ENCODE assay signal across 14 cellular contexts in genomic region chr15:68644088-68644904, GRCh38.
A peak's percentile ranks its signal among the peaks of the same experiment; 100 is the strongest.
DNase-seq lines count a peak whose midpoint lies in the region; ATAC-seq lines count a peak whose summit lies in the region.
"Had no signal": no experiment of that assay in that cellular context is flagged by ENCODE, and none has a peak within 500 bp of the region (broad histone marks: within the 10 kb centered on the region; RNA-seq: fewer than 3 reads in every experiment).

No MANE protein-coding gene starts in this region.

- H3K27me3 Mint-ChIP-seq in activated T-cell treated with anti-CD3 and anti-CD28 coated beads, Interleukin-2, amount 50 U/mL, for 4 hours (ENCODE audit: low read depth): peaks cover 7% of the 10 kb centered on the region

- H3K4me3 Mint-ChIP-seq in activated T-cell treated with anti-CD3 and anti-CD28 coated beads, Interleukin-2, amount 50 U/mL, for 4 hours: no peak overlapping the region
- H3K4me3 Mint-ChIP-seq: activated CD8-positive, alpha-beta T cell treated with anti-CD3 and anti-CD28 coated beads, Interleukin-2, amount 10 ng/mL, durations not matched to agents 7 days and 5 days had no signal

- H3K9me3 Mint-ChIP-seq in activated T-cell treated with anti-CD3 and anti-CD28 coated beads, Interleukin-2, amount 50 U/mL, for 4 hours: no peaks in the 10 kb centered on the region

- H3K9ac ChIP-seq in adipocyte (ENCODE audit: low read length): peak overlapping the region; percentile 16
- H3K9ac ChIP-seq: BLaER1 treated with 17β-estradiol and CSF1 and Interleukin-3, amounts not matched to agents 10 nM and 100 nM had no signal

- no peak for ATAC-seq in left ventricle myocardium superior
- no peak for ATAC-seq in GM21515 (IDR thresholded peaks at IDR 0.05; ENCODE audit: unreplicated experiment)
- no peak for ATAC-seq in activated T-cell treated with anti-CD3 and anti-CD28 coated beads, Interleukin-2, amount 50 U/mL, for 4 hours
- ATAC-seq: activated CD8-positive, alpha-beta T cell treated with anti-CD3 and anti-CD28 coated beads, Interleukin-2, amount 10 ng/mL, durations not matched to agents 7 days and 5 days had no signal

- H3K4me1 ChIP-seq in adipocyte (ENCODE audit: control insufficient read depth, insufficient read depth, low read length): peaks cover 40% of the 10 kb centered on the region
- H3K4me1 ChIP-seq: SJSA1 had no signal

- no peak overlapping the region for H3K4me3 ChIP-seq in adipocyte (ENCODE audit: low read length)
- H3K4me3 ChIP-seq: BLaER1 treated with 17β-estradiol and CSF1 and Interleukin-3, amounts not matched to agents 10 nM and 100 nM; SJSA1 had no signal

- no peaks in the 10 kb centered on the region for H3K36me3 ChIP-seq in adipocyte (ENCODE audit: control insufficient read depth, insufficient read depth, low read length, severe bottlenecking)
- H3K36me3 ChIP-seq: SJSA1 had no signal

- DNase-seq in cardiac septum (ENCODE audit: low spot score) (peak; percentile 15), left ventricle myocardium superior (no peak), adipocyte (ENCODE audit: low read depth) (peak; percentile 75), fibroblast of the conjunctiva (ENCODE audit: low read depth) (peak; percentile 78), COR-L47 (lab: John Stamatoyannopoulos, UW) (no peak)
- DNase-seq in activated T-cell treated with anti-CD3 and anti-CD28 coated beads, Interleukin-2, amount 50 U/mL, for 4 hours: no peak
- DNase-seq: activated CD8-positive, alpha-beta T cell treated with anti-CD3 and anti-CD28 coated beads, Interleukin-2, amount 10 ng/mL, durations not matched to agents 7 days and 5 days; central memory CD4-positive, alpha-beta T cell; NCI-H2029 treated with DMSO at 0.1 percent for 48 hours had no signal

- intact Hi-C loops in cardiac septum (cut with DNase I): no loop called here
- intact Hi-C loops in left ventricle myocardium superior (cut with micrococcal nuclease): no loop called here

- H3K36me3 Mint-ChIP-seq in activated T-cell treated with anti-CD3 and anti-CD28 coated beads, Interleukin-2, amount 50 U/mL, for 4 hours (ENCODE audit: insufficient read depth): no peaks in the 10 kb centered on the region

- no peaks in the 10 kb centered on the region for H3K9me3 ChIP-seq in adipocyte (ENCODE audit: control insufficient read depth, low read length)
- H3K9me3 ChIP-seq: BLaER1 treated with 17β-estradiol and CSF1 and Interleukin-3, amounts not matched to agents 10 nM and 100 nM; SJSA1 had no signal

- H3K4me1 Mint-ChIP-seq in activated T-cell treated with anti-CD3 and anti-CD28 coated beads, Interleukin-2, amount 50 U/mL, for 4 hours (ENCODE audit: low read depth): no peaks in the 10 kb centered on the region

- H3K27me3 ChIP-seq in adipocyte (replicated peaks; ENCODE audit: control insufficient read depth, insufficient read depth, low read length): no peaks in the 10 kb centered on the region
- H3K27me3 ChIP-seq: BLaER1 treated with 17β-estradiol and CSF1 and Interleukin-3, amounts not matched to agents 10 nM and 100 nM; SJSA1 had no signal

- peak overlapping the region; percentile 69 for H3K27ac ChIP-seq in temporal lobe (ENCODE audit: low read depth, low read length)
- H3K27ac ChIP-seq: BLaER1 treated with 17β-estradiol and CSF1 and Interleukin-3, amounts not matched to agents 10 nM and 100 nM; HL-60; SJSA1 had no signal

Comparison
In these comparisons a context has a peak if more than half of its experiments do, and no peak if none do; other contexts are left out.
1. DNase-seq: peak in cardiac septum (single experiment), adipocyte (single experiment) and fibroblast of the conjunctiva (single experiment); none in left ventricle myocardium superior (single experiment), COR-L47 (single experiment) and activated T-cell treated with anti-CD3 and anti-CD28 coated beads, Interleukin-2, amount 50 U/mL, for 4 hours (single experiment).